ENCODE assay signal across 12 cellular contexts in the genomic region with DNA sequence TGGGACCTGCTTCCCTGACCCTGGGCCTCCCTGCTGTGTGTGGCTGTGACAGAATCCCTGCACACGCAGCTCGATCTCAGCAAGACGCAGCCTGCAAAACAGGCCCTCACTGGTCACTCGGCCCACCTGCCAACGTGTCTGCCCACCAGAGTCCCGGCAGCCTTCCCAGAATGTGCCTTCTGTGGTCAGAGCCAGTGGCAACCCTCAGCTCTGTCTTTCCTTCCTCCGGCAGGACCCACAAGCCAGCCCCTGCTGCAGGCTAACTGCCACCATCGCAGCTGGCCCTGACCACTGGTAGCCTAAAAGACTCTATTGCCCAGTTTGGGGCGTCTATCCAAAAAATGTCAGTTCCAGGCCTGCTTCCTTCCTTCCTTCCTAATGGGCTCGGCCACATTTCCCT.
"Had no signal": no experiment of that assay in that cellular context is flagged by ENCODE, and none has a peak within 500 bp of the region (broad histone marks: within the 10 kb centered on the region; RNA-seq: fewer than 3 reads in every experiment).

No MANE protein-coding gene starts in this region.

- H3K9me3 Mint-ChIP-seq: activated naive CD8-positive, alpha-beta T cell treated with anti-CD3 and anti-CD28 coated beads for 36 hours; endodermal cell; neural crest cell; type B pancreatic cell had no signal

- H3K4me1 Mint-ChIP-seq: activated naive CD8-positive, alpha-beta T cell treated with anti-CD3 and anti-CD28 coated beads for 36 hours had no signal

- ATAC-seq: activated CD4-positive, CD25-positive, alpha-beta regulatory T cell treated with anti-CD3 and anti-CD28 coated beads, Interleukin-2, amount 50 U/mL, for 24 hours; heart left ventricle; pancreas; stimulated activated naive CD8-positive, alpha-beta T cell treated with anti-CD3 and anti-CD28 coated beads, Interleukin-15, Interleukin-2, amounts not matched to agents 100 U/mL and 50 U/mL, for 24 hours had no signal

- H3K27ac ChIP-seq: heart left ventricle, pancreas had no signal

- H3K27ac Mint-ChIP-seq: activated naive CD8-positive, alpha-beta T cell treated with anti-CD3 and anti-CD28 coated beads for 36 hours; endodermal cell; type B pancreatic cell had no signal

- H3K9me3 ChIP-seq: heart left ventricle, pancreas had no signal

- H3K4me3 Mint-ChIP-seq: activated naive CD8-positive, alpha-beta T cell treated with anti-CD3 and anti-CD28 coated beads for 36 hours; endodermal cell; neural crest cell; type B pancreatic cell had no signal

- H3K36me3 ChIP-seq: heart left ventricle, pancreas had no signal

- H3K36me3 Mint-ChIP-seq: activated naive CD8-positive, alpha-beta T cell treated with anti-CD3 and anti-CD28 coated beads for 36 hours; type B pancreatic cell had no signal

- DNase-seq: activated CD4-positive, alpha-beta T cell treated with anti-CD3 and anti-CD28 coated beads, Interleukin-2, amount 50 U/mL, for 1 hour; activated CD8-positive, alpha-beta memory T cell treated with anti-CD3 and anti-CD28 coated beads for 24 hours; activated naive CD8-positive, alpha-beta T cell treated with anti-CD3 and anti-CD28 coated beads for 36 hours; endodermal cell; heart left ventricle; pancreas; stimulated activated CD4-positive, alpha-beta T cell treated with anti-CD3 and anti-CD28 coated beads, Interleukin-2, amount 100 ng/mL, for 48 hours; stimulated activated naive CD8-positive, alpha-beta T cell treated with anti-CD3 and anti-CD28 coated beads, Interleukin-15, Interleukin-2, amounts not matched to agents 100 U/mL and 50 U/mL, for 24 hours had no signal

- H3K27me3 ChIP-seq: dorsolateral prefrontal cortex, heart left ventricle, pancreas had no signal

- H3K4me3 ChIP-seq: dorsolateral prefrontal cortex, heart left ventricle, pancreas had no signal

- H3K4me1 ChIP-seq: pancreas had no signal

- H3K27me3 Mint-ChIP-seq: activated naive CD8-positive, alpha-beta T cell treated with anti-CD3 and anti-CD28 coated beads for 36 hours had no signal
